1 cellular context compared by ENCODE assay signal in genomic region chr22:39457546-39458442, GRCh38.
TF ChIP-seq lines count a peak whose summit lies in the region.

No MANE protein-coding gene starts in this region.

TF ChIP-seq in H1, 55 proteins besides CTCF, POLR2A, EP300 and RAD21:
- TF ChIP-seq YY1 (IDR thresholded peaks at IDR 0.05; ENCODE audit: low read depth, low read length) (no peak), EZH2 (IDR thresholded peaks at IDR 0.05; ENCODE audit: low read depth, low read length, severe bottlenecking) (peak; percentile 50), KDM4A (IDR thresholded peaks at IDR 0.05; ENCODE audit: low read depth, low read length, severe bottlenecking) (peak; percentile 12), RNF2 (IDR thresholded peaks at IDR 0.05; ENCODE audit: borderline replicate concordance, low read depth, low read length, missing control alignments, poor library complexity, severe bottlenecking) (no peak), KDM1A (IDR thresholded peaks at IDR 0.05; ENCODE audit: borderline replicate concordance, low read length) (no peak), GABPA (IDR thresholded peaks at IDR 0.05; ENCODE audit: borderline replicate concordance, insufficient read depth, low read length) (no peak), RBBP5 (IDR thresholded peaks at IDR 0.05; ENCODE audit: borderline replicate concordance, low read depth, low read length) (no peak)
